In the genomic region with DNA sequence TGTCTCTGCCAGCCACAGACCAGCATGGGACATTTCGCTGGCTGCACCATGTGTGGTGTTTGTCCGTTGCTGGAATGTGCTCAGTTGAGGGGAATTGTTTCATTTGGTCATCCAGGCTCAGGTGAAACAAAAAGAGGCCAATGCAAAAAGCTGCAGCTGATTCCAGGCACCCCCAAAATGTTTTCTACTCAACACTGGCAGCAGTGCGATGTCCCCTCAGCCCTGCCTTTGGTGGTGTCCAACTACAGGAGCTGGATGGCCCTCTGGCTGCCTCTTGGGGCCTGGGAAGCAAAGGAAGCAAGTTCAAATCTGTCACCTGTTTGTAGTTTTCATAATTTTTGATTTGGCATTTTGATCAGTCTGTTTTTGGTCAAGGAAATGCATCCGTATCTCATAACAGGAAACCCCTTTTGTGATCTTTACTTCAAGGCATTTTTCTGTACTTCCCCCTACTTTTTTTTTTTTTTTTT, we compare ENCODE assay signal across 20 cellular contexts.
A peak's percentile ranks its signal among the peaks of the same experiment; 100 is the strongest.
DNase-seq lines count a peak whose midpoint lies in the region; ATAC-seq and TF ChIP-seq lines count a peak whose summit lies in the region.
"Had no signal": no experiment of that assay in that cellular context is flagged by ENCODE, and none has a peak within 500 bp of the region (broad histone marks: within the 10 kb centered on the region; RNA-seq: fewer than 3 reads in every experiment).

No MANE protein-coding gene starts in this region.

- no peak overlapping the region for H4K8ac ChIP-seq in IMR-90 (ENCODE audit: low read depth in 2 of 2, low read length in 2 of 2)

- no peak overlapping the region for H2AFZ ChIP-seq in IMR-90 (replicated peaks; ENCODE audit: low read length, poor library complexity)

- H2BK15ac ChIP-seq in IMR-90 (ENCODE audit: low read depth, low read length): no peak overlapping the region

- H3K4me3 Mint-ChIP-seq in activated naive CD8-positive, alpha-beta T cell treated with anti-CD3 and anti-CD28 coated beads, Interleukin-2, amount 10 ng/mL, durations not matched to agents 7 days and 5 days: peak overlapping the region; percentile 30

- peak overlapping the region; percentile 52 for H2AK9ac ChIP-seq in IMR-90 (replicated peaks; ENCODE audit: low read depth, low read length, poor library complexity)

- H3K4me1 ChIP-seq in IMR-90 (ENCODE audit: control insufficient read depth, insufficient read depth, low read length) (no peaks in the 10 kb centered on the region), spleen (peaks cover 0 to 33% (median 14%) of the 10 kb centered on the region in 6 donors)
- H3K4me1 ChIP-seq: HAP-1, Peyer's patch, tibial artery had no signal

- no peak overlapping the region for H4K5ac ChIP-seq in IMR-90 (ENCODE audit: low read depth, low read length)

- no peak overlapping the region for H2BK20ac ChIP-seq in IMR-90 (ENCODE audit: low read depth, low read length)

- peaks cover 6% of the 10 kb centered on the region; the same call in 1 of the 2 replicates for H3K9me1 ChIP-seq in IMR-90 (ENCODE audit: insufficient read depth, low read length)

- no peak overlapping the region for H3K23ac ChIP-seq in IMR-90 (ENCODE audit: low read depth, low read length)

- TF ChIP-seq CTCF in IMR-90 (conservative IDR thresholded peaks at IDR 0.05; ENCODE audit: low read depth, low read length) (no peak), spleen (IDR thresholded peaks at IDR 0.05 in 8 of 11, conservative IDR thresholded peaks at IDR 0.05 in 3 of 11) (no peak)

- H3K27me3 ChIP-seq in IMR-90 (ENCODE audit: control insufficient read depth, insufficient read depth, low read length): no peaks in the 10 kb centered on the region
- H3K27me3 ChIP-seq in spleen (replicated peaks in 1 of 7): no peaks in the 10 kb centered on the region
- H3K27me3 ChIP-seq: Peyer's patch, tibial artery had no signal

- H2BK120ac ChIP-seq in IMR-90 (ENCODE audit: low read depth, low read length): no peak overlapping the region

- H3K9me3 Mint-ChIP-seq in activated naive CD8-positive, alpha-beta T cell treated with anti-CD3 and anti-CD28 coated beads, Interleukin-2, amount 10 ng/mL, durations not matched to agents 7 days and 5 days: no peaks in the 10 kb centered on the region

- H3K4me3 ChIP-seq in IMR-90 (ENCODE audit: insufficient read depth, low read depth, low read length) (no peak overlapping the region), spleen (no peak overlapping the region)
- H3K4me3 ChIP-seq: A549, HAP-1, lung, Peyer's patch, skin epidermis, tibial artery had no signal

- no TSS peak for BruUV-seq in IMR-90 (replicated peaks; lab: Mats Ljungman, UMichigan)

- no CpG with 5 or more reads among the region's 4 CpGs for WGBS in IMR-90 (ENCODE audit: extremely low coverage in 2 of 2, insufficient read length in 1 of 2), 2 experiments
- WGBS in spleen, 5 donors: 73 to 80% (median 75%) methylated on average over 4 of the region's 4 CpGs

- no peaks in the 10 kb centered on the region for H3K36me3 ChIP-seq in IMR-90 (ENCODE audit: control insufficient read depth, insufficient read depth, low read length)
- peaks cover 0 to 5% (median 0%) of the 10 kb centered on the region in 6 donors for H3K36me3 ChIP-seq in spleen
- H3K36me3 ChIP-seq: HAP-1, Peyer's patch had no signal

- peaks cover 0 to 4% of the 10 kb centered on the region in 2 experiments; a peak in 1 of 4 replicates for H3K79me1 ChIP-seq in IMR-90 (ENCODE audit: low read depth in 1 of 2, low read length in 2 of 2)

- POLR2A ChIA-PET in IMR-90 (lab: Charles Lee; ENCODE audit: unreplicated experiment): no interaction called here
- POLR2A ChIA-PET in activated naive CD8-positive, alpha-beta T cell treated with anti-CD3 and anti-CD28 coated beads, Interleukin-2, amount 10 ng/mL, durations not matched to agents 7 days and 5 days (lab: Charles Lee): interaction anchor here (1.1 kb wide), 1 partner anchor 1233 kb away, joined by 3 read pairs; the partner anchor contains the start of gene RHO

- H2BK5ac ChIP-seq in IMR-90 (ENCODE audit: low read depth, low read length, poor library complexity, severe bottlenecking): no peak overlapping the region

- no peak overlapping the region for H3K56ac ChIP-seq in IMR-90 (ENCODE audit: extremely low read depth, insufficient read depth, low read length)

- H3K14ac ChIP-seq in IMR-90 (replicated peaks; ENCODE audit: low read depth, low read length): no peak overlapping the region

- no peak for TF ChIP-seq POLR2A in IMR-90 (IDR thresholded peaks at IDR 0.05; ENCODE audit: low read depth, low read length)
- no peak for TF ChIP-seq POLR2A in spleen (IDR thresholded peaks at IDR 0.05)

- peak; percentile 53 for DNase-seq in activated CD8-positive, alpha-beta memory T cell treated with anti-CD3 and anti-CD28 coated beads for 24 hours
- no peak for DNase-seq in activated CD8-positive, alpha-beta memory T cell treated with anti-CD3 and anti-CD28 coated beads, Interleukin-2, amount 50 U/mL, for 4 hours
- DNase-seq in IMR-90: no peak
- DNase-seq in activated naive CD8-positive, alpha-beta T cell treated with anti-CD3 and anti-CD28 coated beads, Interleukin-2, amount 10 ng/mL, durations not matched to agents 7 days and 5 days: no peak
- no peak for DNase-seq in spleen
- no peak for DNase-seq in nucleus accumbens (lab: John Stamatoyannopoulos, UW)
- no peak for DNase-seq in SKM-1 treated with dmso at 0.1 percent for 144 hours (lab: John Stamatoyannopoulos, UW; ENCODE audit: unreplicated experiment)
- DNase-seq in kidney tubule cell (ENCODE audit: low spot score): no peak
- DNase-seq: activated CD4-positive, alpha-beta T cell treated with anti-CD3 and anti-CD28 coated beads, Interleukin-2, amount 50 U/mL, for 48 hours; Karpas-422; NCI-H1105; NCI-H774; stimulated activated CD4-positive, alpha-beta T cell treated with anti-CD3 and anti-CD28 coated beads, Interleukin-4, amount 100 ng/mL, for 24 hours; tibial artery had no signal

- H2AK5ac ChIP-seq in IMR-90 (ENCODE audit: low read depth, low read length): no peak overlapping the region

- in situ Hi-C loops in IMR-90 (cut with MboI; ENCODE audit: low sequenced_read_pairs): no loop called here

- ATAC-seq in IMR-90 (ENCODE audit: low read depth): no peak
- peak; percentile 60 for ATAC-seq in activated naive CD8-positive, alpha-beta T cell treated with anti-CD3 and anti-CD28 coated beads, Interleukin-2, amount 10 ng/mL, durations not matched to agents 7 days and 5 days (ENCODE audit: low read depth)
- ATAC-seq: A549, SK-N-SH treated with all-trans-retinoic acid at 6 μM for 48 hours had no signal

- H3K18ac ChIP-seq in IMR-90 (ENCODE audit: low read depth, low read length): no peak overlapping the region

- dilution Hi-C loops in IMR-90 (cut with HindIII; ENCODE audit: low sequenced_read_pairs, unreplicated experiment): no loop called here

- no peak overlapping the region for H4K91ac ChIP-seq in IMR-90 (ENCODE audit: insufficient read depth, low read depth, low read length)

- no peak overlapping the region for H3K4me2 ChIP-seq in IMR-90 (ENCODE audit: low read depth, low read length)
- H3K4me2 ChIP-seq: A549 had no signal

- H3K4ac ChIP-seq in IMR-90 (ENCODE audit: low read depth, low read length): no peak overlapping the region

- H3K9me3 ChIP-seq in IMR-90 (ENCODE audit: control insufficient read depth, insufficient read depth, low read length) (no peaks in the 10 kb centered on the region), spleen (peaks cover 0 to 9% (median 5%) of the 10 kb centered on the region in 8 donors)
- H3K9me3 ChIP-seq: A549, HAP-1, Peyer's patch had no signal

- TF ChIP-seq RAD21 in IMR-90 (IDR thresholded peaks at IDR 0.05; ENCODE audit: low read length): no peak

- H3K27me3 Mint-ChIP-seq in activated naive CD8-positive, alpha-beta T cell treated with anti-CD3 and anti-CD28 coated beads, Interleukin-2, amount 10 ng/mL, durations not matched to agents 7 days and 5 days: no peaks in the 10 kb centered on the region

- peaks cover 16% of the 10 kb centered on the region for H3K4me1 Mint-ChIP-seq in activated naive CD8-positive, alpha-beta T cell treated with anti-CD3 and anti-CD28 coated beads, Interleukin-2, amount 10 ng/mL, durations not matched to agents 7 days and 5 days

- peaks cover 12% of the 10 kb centered on the region for H3K36me3 Mint-ChIP-seq in activated naive CD8-positive, alpha-beta T cell treated with anti-CD3 and anti-CD28 coated beads, Interleukin-2, amount 10 ng/mL, durations not matched to agents 7 days and 5 days

- H3K27ac Mint-ChIP-seq in activated naive CD8-positive, alpha-beta T cell treated with anti-CD3 and anti-CD28 coated beads, Interleukin-2, amount 10 ng/mL, durations not matched to agents 7 days and 5 days: peak overlapping the region; percentile 81

- H3K27ac ChIP-seq in IMR-90 (ENCODE audit: insufficient read depth, low read length): no peak overlapping the region
- H3K27ac ChIP-seq in spleen: peak overlapping the region in 6 of 8 donors; percentile 22 to 73 (median 44)
- H3K27ac ChIP-seq: A549, Peyer's patch, tibial artery had no signal

- H4K20me1 ChIP-seq in IMR-90 (ENCODE audit: insufficient read depth, low read length): no peaks in the 10 kb centered on the region

- H3K9ac ChIP-seq in IMR-90 (ENCODE audit: low read depth, low read length): no peak overlapping the region

- intact Hi-C loops in IMR-90 (cut with micrococcal nuclease) (no loop called here), spleen (cut with DNase I; ENCODE audit: low total_unique reads) (no loop called here)

- CTCF ChIA-PET in IMR-90 (lab: Yijun Ruan, JAX): no interaction called here

TF ChIP-seq in IMR-90, 13 proteins besides CTCF, POLR2A, EP300 and RAD21 (continues in another document):
- TF ChIP-seq MAFK (IDR thresholded peaks at IDR 0.05; ENCODE audit: low read depth, low read length): no peak
- TF ChIP-seq MXI1 (IDR thresholded peaks at IDR 0.05; ENCODE audit: borderline replicate concordance, low read depth, low read length): no peak
- TF ChIP-seq RFX5 (IDR thresholded peaks at IDR 0.05; ENCODE audit: low read depth, low read length): no peak
- no peak for TF ChIP-seq BHLHE40 (IDR thresholded peaks at IDR 0.05; ENCODE audit: low read depth, low read length)
- TF ChIP-seq SMC3 (IDR thresholded peaks at IDR 0.05; ENCODE audit: low read depth, low read length): no peak
- no peak for TF ChIP-seq CHD1 (IDR thresholded peaks at IDR 0.05; ENCODE audit: low read depth, low read length)
- no peak for TF ChIP-seq CEBPB (IDR thresholded peaks at IDR 0.05; ENCODE audit: low read depth, low read length)
- no peak for TF ChIP-seq ELK1 (IDR thresholded peaks at IDR 0.05; ENCODE audit: borderline replicate concordance, low read depth, low read length)
- TF ChIP-seq NFE2L2 (IDR thresholded peaks at IDR 0.05; ENCODE audit: low read depth, low read length): no peak
